ENCODE assay signal across 9 cellular contexts in the genomic region with DNA sequence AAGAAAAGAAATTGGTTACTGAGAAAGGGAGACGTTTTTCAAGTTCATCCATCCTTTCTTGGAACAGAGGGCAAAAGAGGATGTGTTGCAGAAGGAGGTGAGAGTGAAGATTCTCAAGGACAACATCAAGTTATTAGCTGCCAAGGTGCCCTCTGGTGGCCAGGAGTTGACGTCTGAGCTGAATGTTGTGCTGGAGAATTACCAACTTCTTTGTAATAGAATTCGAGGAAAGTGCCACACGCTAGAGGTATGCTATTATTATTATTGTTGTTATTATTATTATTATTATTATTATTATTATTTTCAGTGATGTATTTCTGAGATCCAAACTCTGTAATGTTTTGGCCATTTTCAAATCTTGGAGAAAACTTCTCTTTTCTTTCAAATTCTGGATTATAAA.
DNase-seq lines count a peak whose midpoint lies in the region; ATAC-seq and TF ChIP-seq lines count a peak whose summit lies in the region.
"Had no signal": no experiment of that assay in that cellular context is flagged by ENCODE, and none has a peak within 500 bp of the region (broad histone marks: within the 10 kb centered on the region; RNA-seq: fewer than 3 reads in every experiment).

No MANE protein-coding gene starts in this region.

- no peaks in the 10 kb centered on the region for H3K79me2 ChIP-seq in HCT116 (ENCODE audit: insufficient read depth, low read length)
- H3K79me2 ChIP-seq in hepatocyte: no peaks in the 10 kb centered on the region

- BruUV-seq in HCT116 (replicated peaks; lab: Mats Ljungman, UMichigan): no TSS peak

- H3K4me2 ChIP-seq in HCT116 (ENCODE audit: low read length): no peak overlapping the region
- no peak overlapping the region for H3K4me2 ChIP-seq in hepatocyte

- CTCF ChIA-PET in HCT116 (lab: Charles Lee): interaction anchor here (0.6 to 3.9 kb wide), 10 partner anchors 9 to 655 kb away, joined by 3 to 21 read pairs (median 4); no protein-coding TSS in a partner anchor

- H3K36me3 ChIP-seq in HCT116 (ENCODE audit: control insufficient read depth in 1 of 2, insufficient read depth in 2 of 2, low read length in 2 of 2) (peaks cover 0 to 2% of the 10 kb centered on the region in 2 experiments; a peak in 1 of 4 replicates), hepatocyte (replicated peaks; ENCODE audit: insufficient read depth, low read depth) (no peaks in the 10 kb centered on the region)

- H3K4me3 ChIP-seq in HCT116 (replicated peaks in 1 of 2; ENCODE audit: low read depth in 1 of 2, low read length in 2 of 2) (no peak overlapping the region), hepatocyte (no peak overlapping the region)

- no peaks in the 10 kb centered on the region for H4K20me1 ChIP-seq in HCT116 (ENCODE audit: insufficient read depth)
- H4K20me1 ChIP-seq in hepatocyte (ENCODE audit: insufficient read depth, poor library complexity, severe bottlenecking): no peaks in the 10 kb centered on the region

- ATAC-seq in HCT116 (peak; percentile 87), GM19023 (IDR thresholded peaks at IDR 0.05; ENCODE audit: unreplicated experiment) (no peak)

- RAD21 ChIA-PET in HCT116 (lab: Charles Lee; ENCODE audit: low non-redundant PET in 1 of 2, low total read pairs in 2 of 2, uncharacterized antibody in 2 of 2, unreplicated experiment in 2 of 2): interaction anchor here (0.7 to 1.6 kb wide), 5 partner anchors 133 to 1150 kb away, joined by 3 to 5 read pairs (median 4); no protein-coding TSS in a partner anchor

- no peaks in the 10 kb centered on the region for H3K9me2 ChIP-seq in HCT116 (ENCODE audit: insufficient read depth)
- no peaks in the 10 kb centered on the region for H3K9me2 ChIP-seq in hepatocyte (replicated peaks; ENCODE audit: insufficient read depth)

- peak; percentile 86 for TF ChIP-seq RAD21 in HCT116 (IDR thresholded peaks at IDR 0.05; ENCODE audit: low read depth)

- H3K9me3 ChIP-seq in HCT116 (ENCODE audit: control insufficient read depth in 1 of 2, insufficient read depth in 1 of 2, low read depth in 1 of 2, low read length in 2 of 2) (no peaks in the 10 kb centered on the region), hepatocyte (ENCODE audit: low read depth) (no peaks in the 10 kb centered on the region)
- H3K9me3 ChIP-seq: neutrophil had no signal

- H3K9ac ChIP-seq in HCT116 (ENCODE audit: low read length): no peak overlapping the region

- H3K27me3 ChIP-seq in HCT116 (ENCODE audit: insufficient read depth, low read length) (no peaks in the 10 kb centered on the region), hepatocyte (no peaks in the 10 kb centered on the region)
- H3K27me3 ChIP-seq: neutrophil had no signal

- DNase-seq in GF-D8 (lab: John Stamatoyannopoulos, UW) (peak; percentile 58), HCT116 (ENCODE audit: low read depth, low spot score) (peak; percentile 60), NCI-H1092 (lab: John Stamatoyannopoulos, UW) (peak; percentile 4), T-helper 2 cell (peak; percentile 19 to 80 (median 58)), anterior cingulate cortex (lab: John Stamatoyannopoulos, UW) (peak in 35 of 58 donors; percentile 0 to 58 (median 19)), hepatocyte (ENCODE audit: low spot score) (peak; percentile 85), smooth muscle cell of the brain vasculature (ENCODE audit: low read depth, low spot score) (peak; percentile 62)

- POLR2A ChIA-PET in HCT116 (lab: Charles Lee): no interaction called here

- intact Hi-C loops in HCT116 (cut with micrococcal nuclease): loop anchor here (1.0 to 2.0 kb wide), 4 partner anchors 196 to 907 kb away; no protein-coding TSS in a partner anchor

- no peak overlapping the region for H3K27ac ChIP-seq in HCT116 (ENCODE audit: low read depth, low read length)
- no peak overlapping the region for H3K27ac ChIP-seq in hepatocyte
- H3K27ac ChIP-seq: neutrophil had no signal

- H2AFZ ChIP-seq in HCT116 (ENCODE audit: low read depth, low read length, poor library complexity, severe bottlenecking) (no peak overlapping the region), hepatocyte (no peak overlapping the region)

- TF ChIP-seq POLR2A in HCT116 (IDR thresholded peaks at IDR 0.05; ENCODE audit: borderline replicate concordance, extremely low read depth, insufficient read depth, insufficient read length): no peak

- peak; percentile 62 to 75 (median 70) for TF ChIP-seq CTCF in HCT116 (IDR thresholded peaks at IDR 0.05 in 2 of 3, conservative IDR thresholded peaks at IDR 0.05 in 1 of 3; ENCODE audit: borderline replicate concordance in 1 of 3, insufficient read depth in 1 of 3, low read depth in 2 of 3, low read length in 2 of 3)
- TF ChIP-seq CTCF in hepatocyte (IDR thresholded peaks at IDR 0.05; ENCODE audit: poor library complexity): peak; percentile 86

- H3K4me1 ChIP-seq in HCT116 (ENCODE audit: control insufficient read depth in 1 of 2, insufficient read depth in 2 of 2, low read length in 2 of 2) (no peaks in the 10 kb centered on the region), hepatocyte (ENCODE audit: insufficient read depth) (no peaks in the 10 kb centered on the region)

- 31% methylated on average over 4 of the region's 4 CpGs for WGBS in hepatocyte (ENCODE audit: low lambda C conversion rate, missing lambda C conversion rate)

TF ChIP-seq in HCT116, 20 proteins besides CTCF, POLR2A, EP300 and RAD21:
- TF ChIP-seq POLR2AphosphoS5 (IDR thresholded peaks at IDR 0.05; ENCODE audit: low read depth, low read length) (no peak), SRF (IDR thresholded peaks at IDR 0.05; ENCODE audit: low read depth) (no peak), JUND (IDR thresholded peaks at IDR 0.05) (no peak), EZH2 (IDR thresholded peaks at IDR 0.05) (no peak), YY1 (IDR thresholded peaks at IDR 0.05; ENCODE audit: extremely low read depth, insufficient replicate concordance, low read depth, low read length) (no peak), ZNF274 (IDR thresholded peaks at IDR 0.05; ENCODE audit: low read depth, low read length) (no peak), FOSL1 (IDR thresholded peaks at IDR 0.05; ENCODE audit: low read depth) (no peak), ZFX (IDR thresholded peaks at IDR 0.05) (no peak), EZH2phosphoT487 (IDR thresholded peaks at IDR 0.05; ENCODE audit: borderline replicate concordance) (no peak), TCF7L2 (IDR thresholded peaks at IDR 0.05; ENCODE audit: borderline replicate concordance, extremely low read depth, insufficient read depth, insufficient read length) (no peak), CEBPB (IDR thresholded peaks at IDR 0.05; ENCODE audit: low read depth) (no peak)
- TF ChIP-seq, protein P1, sequence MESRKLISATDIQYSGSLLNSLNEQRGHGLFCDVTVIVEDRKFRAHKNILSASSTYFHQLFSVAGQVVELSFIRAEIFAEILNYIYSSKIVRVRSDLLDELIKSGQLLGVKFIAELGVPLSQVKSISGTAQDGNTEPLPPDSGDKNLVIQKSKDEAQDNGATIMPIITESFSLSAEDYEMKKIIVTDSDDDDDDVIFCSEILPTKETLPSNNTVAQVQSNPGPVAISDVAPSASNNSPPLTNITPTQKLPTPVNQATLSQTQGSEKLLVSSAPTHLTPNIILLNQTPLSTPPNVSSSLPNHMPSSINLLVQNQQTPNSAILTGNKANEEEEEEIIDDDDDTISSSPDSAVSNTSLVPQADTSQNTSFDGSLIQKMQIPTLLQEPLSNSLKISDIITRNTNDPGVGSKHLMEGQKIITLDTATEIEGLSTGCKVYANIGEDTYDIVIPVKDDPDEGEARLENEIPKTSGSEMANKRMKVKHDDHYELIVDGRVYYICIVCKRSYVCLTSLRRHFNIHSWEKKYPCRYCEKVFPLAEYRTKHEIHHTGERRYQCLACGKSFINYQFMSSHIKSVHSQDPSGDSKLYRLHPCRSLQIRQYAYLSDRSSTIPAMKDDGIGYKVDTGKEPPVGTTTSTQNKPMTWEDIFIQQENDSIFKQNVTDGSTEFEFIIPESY (IDR thresholded peaks at IDR 0.05; ENCODE audit: extremely low read depth, insufficient replicate concordance, low read length): no peak
- TF ChIP-seq, protein P2, sequence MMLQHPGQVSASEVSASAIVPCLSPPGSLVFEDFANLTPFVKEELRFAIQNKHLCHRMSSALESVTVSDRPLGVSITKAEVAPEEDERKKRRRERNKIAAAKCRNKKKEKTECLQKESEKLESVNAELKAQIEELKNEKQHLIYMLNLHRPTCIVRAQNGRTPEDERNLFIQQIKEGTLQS (IDR thresholded peaks at IDR 0.05): no peak
TF ChIP-seq in HCT116: peak in this region for 0.

Comparison
In these comparisons a context has a peak if more than half of its experiments do, and no peak if none do; other contexts are left out.
1. DNase-seq: peak in every context shown above with its lines; median percentile 85 in hepatocyte; 62 in smooth muscle cell of the brain vasculature; 60 in HCT116; 58 in GF-D8; 58 in T-helper 2 cell; 19 in anterior cingulate cortex; 4 in NCI-H1092.